ENCODE assay signal across 19 cellular contexts in genomic region chr15:38029741-38030140, GRCh38.
"Had no signal": no experiment of that assay in that cellular context is flagged by ENCODE, and none has a peak within 500 bp of the region (broad histone marks: within the 10 kb centered on the region; RNA-seq: fewer than 3 reads in every experiment).

No MANE protein-coding gene starts in this region.

- H3K4me1 Mint-ChIP-seq: activated CD4-positive, alpha-beta T cell treated with anti-CD3 and anti-CD28 coated beads, Interleukin-2, amount 10 ng/mL, durations not matched to agents 7 days and 5 days; activated naive CD8-positive, alpha-beta T cell treated with anti-CD3 and anti-CD28 coated beads, Interleukin-2, amount 10 ng/mL, durations not matched to agents 7 days and 5 days; naive thymus-derived CD8-positive, alpha-beta T cell had no signal

- ATAC-seq: activated CD4-positive, CD25-positive, alpha-beta regulatory T cell treated with anti-CD3 and anti-CD28 coated beads, Interleukin-2, amount 50 U/mL, for 24 hours; activated CD8-positive, alpha-beta T cell treated with anti-CD3 and anti-CD28 coated beads, Interleukin-2, amount 10 ng/mL, durations not matched to agents 7 days and 5 days; naive thymus-derived CD8-positive, alpha-beta T cell had no signal

- H3K27ac Mint-ChIP-seq: activated CD4-positive, alpha-beta T cell treated with anti-CD3 and anti-CD28 coated beads, Interleukin-2, amount 10 ng/mL, durations not matched to agents 7 days and 5 days; activated CD8-positive, alpha-beta T cell treated with anti-CD3 and anti-CD28 coated beads, Interleukin-2, amount 10 ng/mL, durations not matched to agents 7 days and 5 days; activated naive CD8-positive, alpha-beta T cell treated with anti-CD3 and anti-CD28 coated beads, Interleukin-2, amount 10 ng/mL, durations not matched to agents 7 days and 5 days; activated T-cell treated with anti-CD3 and anti-CD28 coated beads, Interleukin-2, amount 50 U/mL, for 24 hours; activated T-helper 2 cell treated with anti-CD3 and anti-CD28 coated beads, Interferon-gamma antibody, Interleukin-2, Interleukin-4, amounts not matched to agents 10 μg/mL and 5 μg/mL and 100 μg/mL, durations not matched to agents 14 hours and 24 hours and 36 hours; naive thymus-derived CD8-positive, alpha-beta T cell; stimulated activated memory B cell treated with anti-CD40 and anti-IgM and Interleukin-4, amounts not matched to agents 10 μg/mL and 1 μg/mL and 100 μg/mL, for 72 hours had no signal

- H3K4me3 Mint-ChIP-seq: activated CD4-positive, alpha-beta T cell treated with anti-CD3 and anti-CD28 coated beads, Interleukin-2, amount 10 ng/mL, durations not matched to agents 7 days and 5 days; activated CD8-positive, alpha-beta T cell treated with anti-CD3 and anti-CD28 coated beads, Interleukin-2, amount 10 ng/mL, durations not matched to agents 7 days and 5 days; activated naive CD8-positive, alpha-beta T cell treated with anti-CD3 and anti-CD28 coated beads, Interleukin-2, amount 10 ng/mL, durations not matched to agents 7 days and 5 days; activated T-cell treated with anti-CD3 and anti-CD28 coated beads, Interleukin-2, amount 50 U/mL, for 24 hours; naive thymus-derived CD8-positive, alpha-beta T cell; stimulated activated memory B cell treated with anti-CD40 and anti-IgM and Interleukin-4, amounts not matched to agents 10 μg/mL and 1 μg/mL and 100 μg/mL, for 72 hours had no signal

- DNase-seq: activated CD4-positive, alpha-beta T cell treated with anti-CD3 and anti-CD28 coated beads, Interleukin-2, amount 10 ng/mL, durations not matched to agents 7 days and 5 days; activated CD8-positive, alpha-beta T cell treated with anti-CD3 and anti-CD28 coated beads, Interleukin-2, amount 10 ng/mL, durations not matched to agents 7 days and 5 days; activated naive CD4-positive, alpha-beta T cell treated with Interleukin-2 at 50 U/mL for 16 hours; activated naive CD8-positive, alpha-beta T cell treated with anti-CD3 and anti-CD28 coated beads, Interleukin-2, amount 10 ng/mL, durations not matched to agents 7 days and 5 days; activated T-cell treated with anti-CD3 and anti-CD28 coated beads, Interleukin-2, amount 50 U/mL, for 24 hours; aorta; dermis blood vessel endothelial cell; effector memory CD4-positive, alpha-beta T cell; esophagus squamous epithelium; naive thymus-derived CD8-positive, alpha-beta T cell; pancreas; right lobe of liver; spleen; stimulated activated CD4-positive, alpha-beta T cell treated with anti-CD3 and anti-CD28 coated beads, Interleukin-4, amount 100 ng/mL, for 4 hours had no signal

- H3K27ac ChIP-seq: breast epithelium, esophagus squamous epithelium, pancreas, right lobe of liver, spleen, thoracic aorta had no signal

- H3K36me3 ChIP-seq: breast epithelium, esophagus squamous epithelium, pancreas, right lobe of liver, spleen, thoracic aorta had no signal

- H3K27me3 ChIP-seq: breast epithelium, esophagus squamous epithelium, pancreas, right lobe of liver, spleen had no signal

- H3K9me3 Mint-ChIP-seq: activated CD4-positive, alpha-beta T cell treated with anti-CD3 and anti-CD28 coated beads, Interleukin-2, amount 10 ng/mL, durations not matched to agents 7 days and 5 days had no signal

- H3K4me3 ChIP-seq: breast epithelium, esophagus squamous epithelium, pancreas, right lobe of liver, spleen, thoracic aorta had no signal

- H3K4me1 ChIP-seq: breast epithelium, esophagus squamous epithelium, pancreas, right lobe of liver had no signal

- H3K36me3 Mint-ChIP-seq: activated naive CD8-positive, alpha-beta T cell treated with anti-CD3 and anti-CD28 coated beads, Interleukin-2, amount 10 ng/mL, durations not matched to agents 7 days and 5 days; stimulated activated memory B cell treated with anti-CD40 and anti-IgM and Interleukin-4, amounts not matched to agents 10 μg/mL and 1 μg/mL and 100 μg/mL, for 72 hours had no signal

- H3K9me3 ChIP-seq: breast epithelium, esophagus squamous epithelium, pancreas, right lobe of liver, spleen, thoracic aorta had no signal

- H3K27me3 Mint-ChIP-seq: activated CD4-positive, alpha-beta T cell treated with anti-CD3 and anti-CD28 coated beads, Interleukin-2, amount 10 ng/mL, durations not matched to agents 7 days and 5 days; activated naive CD8-positive, alpha-beta T cell treated with anti-CD3 and anti-CD28 coated beads, Interleukin-2, amount 10 ng/mL, durations not matched to agents 7 days and 5 days; stimulated activated memory B cell treated with anti-CD40 and anti-IgM and Interleukin-4, amounts not matched to agents 10 μg/mL and 1 μg/mL and 100 μg/mL, for 72 hours had no signal
